In genomic region chr1:877201-877986, GRCh38 we compare ENCODE assay signal across 7 cellular contexts. TPM values are rescaled to one million over a fixed set of nuclear protein-coding genes. Genes with fewer than 3 reads are reported as not detected.
DNase-seq lines count a peak whose midpoint lies in the region; TF ChIP-seq lines count a peak whose summit lies in the region.
"Not testable (repeated sequence)": the region's sequence is repeated elsewhere in the genome, so short reads cannot be mapped to it uniquely, and the experiment has no call there.
"Had no signal": no experiment of that assay in that cellular context is flagged by ENCODE, and none has a peak within 500 bp of the region (broad histone marks: within the 10 kb centered on the region; RNA-seq: fewer than 3 reads in every experiment).

No MANE protein-coding gene starts in this region.

- not testable (repeated sequence) for H3K4me1 Mint-ChIP-seq in activated CD4-positive, alpha-beta T cell treated with anti-CD3 and anti-CD28 coated beads, Interleukin-2, amount 10 ng/mL, durations not matched to agents 24 days and 14 days

- H3K4me1 ChIP-seq in esophagus muscularis mucosa, result not testable (repeated sequence)

- H3K27me3 Mint-ChIP-seq in activated CD4-positive, alpha-beta T cell treated with anti-CD3 and anti-CD28 coated beads, Interleukin-2, amount 10 ng/mL, durations not matched to agents 24 days and 14 days, result peaks cover 37% of the 10 kb centered on the region

- not testable (repeated sequence) for H3K9me3 Mint-ChIP-seq in activated CD4-positive, alpha-beta T cell treated with anti-CD3 and anti-CD28 coated beads, Interleukin-2, amount 10 ng/mL, durations not matched to agents 24 days and 14 days

- H3K36me3 ChIP-seq in H7 (replicated peaks; ENCODE audit: control insufficient read depth, insufficient read depth, low read length); esophagus muscularis mucosa: not testable (repeated sequence)

- H3K9me3 ChIP-seq in esophagus muscularis mucosa, result not testable (repeated sequence)

- DNase-seq in DMS53 (lab: John Stamatoyannopoulos, UW), result peak; percentile 56
- DNase-seq in H7, result peak; percentile 6
- DNase-seq in NCI-H146 treated with DMSO at 0.1 percent for 48 hours (lab: John Stamatoyannopoulos, UW; ENCODE audit: unreplicated experiment), result peak; percentile 33
- peak; percentile 41 for DNase-seq in NCI-H510A (lab: John Stamatoyannopoulos, UW)
- DNase-seq in activated CD4-positive, alpha-beta T cell treated with anti-CD3 and anti-CD28 coated beads, Interleukin-2, amount 10 ng/mL, durations not matched to agents 24 days and 14 days, result peak; percentile 51
- peak; percentile 83 for DNase-seq in esophagus muscularis mucosa (ENCODE audit: extremely low spot score)

- not testable (repeated sequence) for TF ChIP-seq POLR2A in esophagus muscularis mucosa (IDR thresholded peaks at IDR 0.05; ENCODE audit: low read depth)

- not testable (repeated sequence) for H3K4me3 ChIP-seq in H7 (ENCODE audit: insufficient read depth, low read depth, low read length); esophagus muscularis mucosa

- not testable (repeated sequence) for H3K36me3 Mint-ChIP-seq in activated CD4-positive, alpha-beta T cell treated with anti-CD3 and anti-CD28 coated beads, Interleukin-2, amount 10 ng/mL, durations not matched to agents 24 days and 14 days (ENCODE audit: low read depth)

- not testable (repeated sequence) for H3K4me3 Mint-ChIP-seq in activated CD4-positive, alpha-beta T cell treated with anti-CD3 and anti-CD28 coated beads, Interleukin-2, amount 10 ng/mL, durations not matched to agents 24 days and 14 days

- WGBS in esophagus muscularis mucosa, result 77% methylated on average over 5 of the region's 5 CpGs

- not testable (repeated sequence) for TF ChIP-seq EP300 in esophagus muscularis mucosa (IDR thresholded peaks at IDR 0.05)

- not testable (repeated sequence) for H3K27ac Mint-ChIP-seq in activated CD4-positive, alpha-beta T cell treated with anti-CD3 and anti-CD28 coated beads, Interleukin-2, amount 10 ng/mL, durations not matched to agents 24 days and 14 days

- not testable (repeated sequence) for TF ChIP-seq CTCF in esophagus muscularis mucosa (IDR thresholded peaks at IDR 0.05)

- intact Hi-C loops in activated CD4-positive, alpha-beta T cell treated with anti-CD3 and anti-CD28 coated beads, Interleukin-2, amount 10 ng/mL, durations not matched to agents 24 days and 14 days (cut with micrococcal nuclease); esophagus muscularis mucosa (cut with DNase I): not testable (repeated sequence)

- not testable (repeated sequence) for H3K27me3 ChIP-seq in H7 (ENCODE audit: control insufficient read depth, insufficient read depth, low read length)
- peaks cover 0 to 16% (median 0%) of the 10 kb centered on the region in 4 donors for H3K27me3 ChIP-seq in esophagus muscularis mucosa

- H3K27ac ChIP-seq in esophagus muscularis mucosa (replicated peaks in 1 of 4), result not testable (repeated sequence)

RNA-seq across cellular contexts. Expression of gene SAMD11, which starts 46.3 kb away (rescaled TPM):
- 14.8 and 17.4 TPM in 2 replicates for total RNA-seq in H7 (2014; rRNA removed; shearing (Covaris generic))
- not detected in 2 replicates for total RNA-seq in activated CD4-positive, alpha-beta T cell treated with anti-CD3 and anti-CD28 coated beads, Interleukin-2, amount 10 ng/mL, durations not matched to agents 24 days and 14 days
- 10 to 100 TPM in 2 of 4 donors, 1 to 10 TPM in 2; 6.2 to 28.8 (median 13.9) TPM for total RNA-seq in esophagus muscularis mucosa
- total RNA-seq: CD4-positive, alpha-beta memory T cell had no signal

Comparison
In these comparisons a context has a peak if more than half of its experiments do, and no peak if none do; other contexts are left out.
1. DNase-seq: peak in every context shown above with its lines; median percentile 83 in esophagus muscularis mucosa; 56 in DMS53; 51 in activated CD4-positive, alpha-beta T cell treated with anti-CD3 and anti-CD28 coated beads, Interleukin-2, amount 10 ng/mL, durations not matched to agents 24 days and 14 days; 41 in NCI-H510A; 33 in NCI-H146 treated with DMSO at 0.1 percent for 48 hours; 6 in H7.